8 cellular contexts compared by ENCODE assay signal in genomic region chr4:129095811-129096454, GRCh38. TPM values are rescaled to one million over a fixed set of nuclear protein-coding genes. Genes with fewer than 3 reads are reported as not detected.
DNase-seq lines count a peak whose midpoint lies in the region; ATAC-seq and TF ChIP-seq lines count a peak whose summit lies in the region.

C4orf33 (plus strand) TSS chr4:129096152; CDS start chr4:129102611, 6,459 bp downstream.

- WGBS in ovary, 3 donors = 3 to 7% (median 3%) methylated on average over 14 of the region's 14 CpGs
- WGBS in thyroid gland, 2 donors = 2 to 15% methylated on average over 14 of the region's 14 CpGs

- H3K9ac ChIP-seq in SK-N-MC (ENCODE audit: insufficient read length) = peak within 1 kb of the TSS; percentile 82

- H3K27me3 Mint-ChIP-seq in activated naive CD8-positive, alpha-beta T cell = no peaks in the 10 kb centered on the region
- H3K27me3 Mint-ChIP-seq in glutamatergic neuron (ENCODE audit: unreplicated experiment) = no peaks in the 10 kb centered on the region

- peak; percentile 54 for ATAC-seq in GM21526 (IDR thresholded peaks at IDR 0.05; ENCODE audit: low FRiP score, unreplicated experiment)

- DNase-seq in DMS53 (lab: John Stamatoyannopoulos, UW) (peak; percentile 83), HuH-7 (ENCODE audit: low spot score) (peak; percentile 12), SK-N-MC (ENCODE audit: low read depth, low spot score) (no peak), glutamatergic neuron (peak; percentile 68), ovary (peak; percentile 53 to 70 (median 61)), thyroid gland (peak; percentile 71 to 73)

- H3K27ac ChIP-seq in SK-N-MC (peak within 1 kb of the TSS; percentile 73; the same call in 1 of the 2 replicates), ovary (peak within 1 kb of the TSS in 1 of 2 donors; percentile 50), thyroid gland (peak within 1 kb of the TSS; percentile 66 to 88 (median 78))

- no peaks in the 10 kb centered on the region for H3K36me3 Mint-ChIP-seq in activated naive CD8-positive, alpha-beta T cell
- H3K36me3 Mint-ChIP-seq in glutamatergic neuron (ENCODE audit: unreplicated experiment) = no peaks in the 10 kb centered on the region

- H3K27ac Mint-ChIP-seq in activated naive CD8-positive, alpha-beta T cell = peak within 1 kb of the TSS; percentile 87
- H3K27ac Mint-ChIP-seq in glutamatergic neuron (ENCODE audit: unreplicated experiment) = peak within 1 kb of the TSS; percentile 62

- H3K9me3 ChIP-seq in SK-N-MC (ENCODE audit: low read depth, low read length) (no peaks in the 10 kb centered on the region), ovary (no peaks in the 10 kb centered on the region), thyroid gland (no peaks in the 10 kb centered on the region)

- peaks cover 33% of the 10 kb centered on the region for H3K4me1 Mint-ChIP-seq in activated naive CD8-positive, alpha-beta T cell (ENCODE audit: low read depth)
- no peaks in the 10 kb centered on the region for H3K4me1 Mint-ChIP-seq in glutamatergic neuron (ENCODE audit: low read depth, unreplicated experiment)

- no peaks in the 10 kb centered on the region for H3K9me3 Mint-ChIP-seq in activated naive CD8-positive, alpha-beta T cell (ENCODE audit: low read depth)
- H3K9me3 Mint-ChIP-seq in glutamatergic neuron (ENCODE audit: unreplicated experiment) = no peaks in the 10 kb centered on the region

- H3K27me3 ChIP-seq in ovary (no peaks in the 10 kb centered on the region), thyroid gland (no peaks in the 10 kb centered on the region)

- TF ChIP-seq EP300 in ovary (IDR thresholded peaks at IDR 0.05) = no peak

- H3K36me3 ChIP-seq in SK-N-MC (ENCODE audit: insufficient read depth, low read length) = no peaks in the 10 kb centered on the region
- no peaks in the 10 kb centered on the region for H3K36me3 ChIP-seq in ovary
- H3K36me3 ChIP-seq in thyroid gland = no peaks in the 10 kb centered on the region

- TF ChIP-seq POLR2A in ovary (IDR thresholded peaks at IDR 0.05) = no peak
- peak in 1 of 2 donors; percentile 39 for TF ChIP-seq POLR2A in thyroid gland (IDR thresholded peaks at IDR 0.05)

- H3K4me3 ChIP-seq in SK-N-MC (peak within 1 kb of the TSS; percentile 95), ovary (peak within 1 kb of the TSS; percentile 37), thyroid gland (replicated peaks in 1 of 3) (peak within 1 kb of the TSS; percentile 6 to 40 (median 33))

- no peak for TF ChIP-seq CTCF in glutamatergic neuron (IDR thresholded peaks at IDR 0.05; ENCODE audit: partially characterized antibody, unreplicated experiment)
- TF ChIP-seq CTCF in ovary (IDR thresholded peaks at IDR 0.05) = no peak
- peak in 1 of 6 experiments; percentile 10 for TF ChIP-seq CTCF in thyroid gland (IDR thresholded peaks at IDR 0.05)

- intact Hi-C loops in ovary (cut with DNase I) = no loop called here
- intact Hi-C loops in thyroid gland (cut with DNase I) = loop anchor here (10.0 kb wide), 1 partner anchor 231 kb away; no protein-coding TSS in a partner anchor

- H3K4me1 ChIP-seq in ovary (ENCODE audit: insufficient read depth) (no peaks in the 10 kb centered on the region), thyroid gland (peaks cover 12 to 15% of the 10 kb centered on the region in 2 donors)

- H3K4me3 Mint-ChIP-seq in activated naive CD8-positive, alpha-beta T cell = peak within 1 kb of the TSS; percentile 96
- H3K4me3 Mint-ChIP-seq in glutamatergic neuron (ENCODE audit: unreplicated experiment) = peak within 1 kb of the TSS; percentile 95

RNA-seq across cellular contexts. Expression of gene C4orf33, which starts in this region (rescaled TPM):
- total RNA-seq in glutamatergic neuron (ENCODE audit: unreplicated experiment) (17.6 TPM), ovary (10 to 100 TPM in 4 of 7 donors, 1 to 10 TPM in 3; 4.9 to 22.7 (median 10.0) TPM), thyroid gland (10 to 100 TPM; 22.6 to 25.1 (median 23.7) TPM)
- 1 to 10 TPM; 3.7 to 9.7 TPM for polyA plus RNA-seq in ovary

Comparison
In these comparisons a context has a peak if more than half of its experiments do, and no peak if none do; other contexts are left out.
1. H3K4me3 ChIP-seq: peak in every context shown above with its lines; median percentile 95 in SK-N-MC; 37 in ovary; 33 in thyroid gland.